In genomic region chr14:103542545-103543088, GRCh38 we compare ENCODE assay signal across 1 cellular context.
TF ChIP-seq lines count a peak whose summit lies in the region.

No MANE protein-coding gene starts in this region.

TF ChIP-seq in HepG2, 621 proteins besides CTCF, POLR2A, EP300 and RAD21 (continued from another document and continues in another):
- no peak for TF ChIP-seq THAP9 (CRISPR knock-in tag; IDR thresholded peaks at IDR 0.05; ENCODE audit: borderline replicate concordance)
- TF ChIP-seq HES4 (CRISPR knock-in tag; IDR thresholded peaks at IDR 0.05; ENCODE audit: borderline replicate concordance) = no peak
- no peak for TF ChIP-seq ZMYM4 (CRISPR knock-in tag; IDR thresholded peaks at IDR 0.05)
- TF ChIP-seq HNRNPL (IDR thresholded peaks at IDR 0.05; ENCODE audit: low read depth, low read length) = no peak; the same call in 1 of the 2 replicates
- no peak for TF ChIP-seq SAP130 (CRISPR knock-in tag; IDR thresholded peaks at IDR 0.05; ENCODE audit: low read depth)
- peak; percentile 23 for TF ChIP-seq AGO1 (IDR thresholded peaks at IDR 0.05; ENCODE audit: low read depth, low read length, poor library complexity, severe bottlenecking)
- no peak for TF ChIP-seq MEIS1 (CRISPR knock-in tag; IDR thresholded peaks at IDR 0.05; ENCODE audit: borderline replicate concordance)
- TF ChIP-seq MZF1 (CRISPR knock-in tag; IDR thresholded peaks at IDR 0.05; ENCODE audit: borderline replicate concordance) = no peak
- no peak for TF ChIP-seq POLR2AphosphoS5 (IDR thresholded peaks at IDR 0.05; ENCODE audit: low read depth, low read length)
- TF ChIP-seq JUND (CRISPR knock-in tag; IDR thresholded peaks at IDR 0.05) = no peak
- TF ChIP-seq, protein P1, sequence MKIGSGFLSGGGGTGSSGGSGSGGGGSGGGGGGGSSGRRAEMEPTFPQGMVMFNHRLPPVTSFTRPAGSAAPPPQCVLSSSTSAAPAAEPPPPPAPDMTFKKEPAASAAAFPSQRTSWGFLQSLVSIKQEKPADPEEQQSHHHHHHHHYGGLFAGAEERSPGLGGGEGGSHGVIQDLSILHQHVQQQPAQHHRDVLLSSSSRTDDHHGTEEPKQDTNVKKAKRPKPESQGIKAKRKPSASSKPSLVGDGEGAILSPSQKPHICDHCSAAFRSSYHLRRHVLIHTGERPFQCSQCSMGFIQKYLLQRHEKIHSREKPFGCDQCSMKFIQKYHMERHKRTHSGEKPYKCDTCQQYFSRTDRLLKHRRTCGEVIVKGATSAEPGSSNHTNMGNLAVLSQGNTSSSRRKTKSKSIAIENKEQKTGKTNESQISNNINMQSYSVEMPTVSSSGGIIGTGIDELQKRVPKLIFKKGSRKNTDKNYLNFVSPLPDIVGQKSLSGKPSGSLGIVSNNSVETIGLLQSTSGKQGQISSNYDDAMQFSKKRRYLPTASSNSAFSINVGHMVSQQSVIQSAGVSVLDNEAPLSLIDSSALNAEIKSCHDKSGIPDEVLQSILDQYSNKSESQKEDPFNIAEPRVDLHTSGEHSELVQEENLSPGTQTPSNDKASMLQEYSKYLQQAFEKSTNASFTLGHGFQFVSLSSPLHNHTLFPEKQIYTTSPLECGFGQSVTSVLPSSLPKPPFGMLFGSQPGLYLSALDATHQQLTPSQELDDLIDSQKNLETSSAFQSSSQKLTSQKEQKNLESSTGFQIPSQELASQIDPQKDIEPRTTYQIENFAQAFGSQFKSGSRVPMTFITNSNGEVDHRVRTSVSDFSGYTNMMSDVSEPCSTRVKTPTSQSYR (CRISPR knock-in tag; IDR thresholded peaks at IDR 0.05; ENCODE audit: borderline replicate concordance) = no peak; the same call in 1 of the 2 replicates
- TF ChIP-seq, protein P2, sequence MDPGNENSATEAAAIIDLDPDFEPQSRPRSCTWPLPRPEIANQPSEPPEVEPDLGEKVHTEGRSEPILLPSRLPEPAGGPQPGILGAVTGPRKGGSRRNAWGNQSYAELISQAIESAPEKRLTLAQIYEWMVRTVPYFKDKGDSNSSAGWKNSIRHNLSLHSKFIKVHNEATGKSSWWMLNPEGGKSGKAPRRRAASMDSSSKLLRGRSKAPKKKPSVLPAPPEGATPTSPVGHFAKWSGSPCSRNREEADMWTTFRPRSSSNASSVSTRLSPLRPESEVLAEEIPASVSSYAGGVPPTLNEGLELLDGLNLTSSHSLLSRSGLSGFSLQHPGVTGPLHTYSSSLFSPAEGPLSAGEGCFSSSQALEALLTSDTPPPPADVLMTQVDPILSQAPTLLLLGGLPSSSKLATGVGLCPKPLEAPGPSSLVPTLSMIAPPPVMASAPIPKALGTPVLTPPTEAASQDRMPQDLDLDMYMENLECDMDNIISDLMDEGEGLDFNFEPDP (CRISPR knock-in tag; conservative IDR thresholded peaks at IDR 0.05) = no peak
- no peak for TF ChIP-seq FOXM1 (CRISPR knock-in tag; IDR thresholded peaks at IDR 0.05)
- no peak for TF ChIP-seq SPEN (CRISPR knock-in tag; IDR thresholded peaks at IDR 0.05; ENCODE audit: low read depth)
- no peak for TF ChIP-seq HDAC1 (CRISPR knock-in tag; IDR thresholded peaks at IDR 0.05)
- TF ChIP-seq SMAD3 (CRISPR knock-in tag; IDR thresholded peaks at IDR 0.05) = no peak
- TF ChIP-seq RAD51 (IDR thresholded peaks at IDR 0.05; ENCODE audit: borderline replicate concordance) = no peak
- TF ChIP-seq MATR3 (CRISPR knock-in tag; IDR thresholded peaks at IDR 0.05) = no peak
- TF ChIP-seq GZF1 (CRISPR knock-in tag; IDR thresholded peaks at IDR 0.05) = no peak
- TF ChIP-seq ZNF598 (CRISPR knock-in tag; IDR thresholded peaks at IDR 0.05; ENCODE audit: borderline replicate concordance) = no peak
- TF ChIP-seq RBFOX2 (IDR thresholded peaks at IDR 0.05; ENCODE audit: low read depth, low read length) = 0 out of 2 replicates have a peak, but pooled peaks have one; percentile 22
- no peak for TF ChIP-seq SOX13 (IDR thresholded peaks at IDR 0.05)
- peak in 1 of 2 experiments; percentile 57; a peak in 2 of 4 replicates for TF ChIP-seq SOX13 (CRISPR knock-in tag; conservative IDR thresholded peaks at IDR 0.05 in 1 of 2, IDR thresholded peaks at IDR 0.05 in 1 of 2)
- no peak for TF ChIP-seq FOXK2 (IDR thresholded peaks at IDR 0.05)
- TF ChIP-seq ZNF709 (CRISPR knock-in tag; IDR thresholded peaks at IDR 0.05) = no peak
- no peak for TF ChIP-seq HNRNPK (IDR thresholded peaks at IDR 0.05; ENCODE audit: low read depth, low read length, poor library complexity, severe bottlenecking)
- TF ChIP-seq, protein P3, sequence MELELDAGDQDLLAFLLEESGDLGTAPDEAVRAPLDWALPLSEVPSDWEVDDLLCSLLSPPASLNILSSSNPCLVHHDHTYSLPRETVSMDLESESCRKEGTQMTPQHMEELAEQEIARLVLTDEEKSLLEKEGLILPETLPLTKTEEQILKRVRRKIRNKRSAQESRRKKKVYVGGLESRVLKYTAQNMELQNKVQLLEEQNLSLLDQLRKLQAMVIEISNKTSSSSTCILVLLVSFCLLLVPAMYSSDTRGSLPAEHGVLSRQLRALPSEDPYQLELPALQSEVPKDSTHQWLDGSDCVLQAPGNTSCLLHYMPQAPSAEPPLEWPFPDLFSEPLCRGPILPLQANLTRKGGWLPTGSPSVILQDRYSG (CRISPR knock-in tag; IDR thresholded peaks at IDR 0.05) = no peak
- TF ChIP-seq SP5 (CRISPR knock-in tag; IDR thresholded peaks at IDR 0.05; ENCODE audit: borderline replicate concordance, low read depth) = no peak
- TF ChIP-seq HBP1 (CRISPR knock-in tag; IDR thresholded peaks at IDR 0.05; ENCODE audit: low read depth) = no peak
- no peak for TF ChIP-seq ZNF777 (CRISPR knock-in tag; IDR thresholded peaks at IDR 0.05)
- TF ChIP-seq NFYC (CRISPR knock-in tag; IDR thresholded peaks at IDR 0.05) = no peak
- peak; percentile 28 for TF ChIP-seq HNRNPLL (IDR thresholded peaks at IDR 0.05; ENCODE audit: low read depth, low read length, poor library complexity, severe bottlenecking)
- TF ChIP-seq ZXDC (CRISPR knock-in tag; IDR thresholded peaks at IDR 0.05) = no peak
- TF ChIP-seq FOSL1 (CRISPR knock-in tag; IDR thresholded peaks at IDR 0.05; ENCODE audit: borderline replicate concordance) = no peak
- TF ChIP-seq, protein P4, sequence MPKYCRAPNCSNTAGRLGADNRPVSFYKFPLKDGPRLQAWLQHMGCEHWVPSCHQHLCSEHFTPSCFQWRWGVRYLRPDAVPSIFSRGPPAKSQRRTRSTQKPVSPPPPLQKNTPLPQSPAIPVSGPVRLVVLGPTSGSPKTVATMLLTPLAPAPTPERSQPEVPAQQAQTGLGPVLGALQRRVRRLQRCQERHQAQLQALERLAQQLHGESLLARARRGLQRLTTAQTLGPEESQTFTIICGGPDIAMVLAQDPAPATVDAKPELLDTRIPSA (CRISPR knock-in tag; IDR thresholded peaks at IDR 0.05; ENCODE audit: borderline replicate concordance) = no peak
- TF ChIP-seq, protein P5, sequence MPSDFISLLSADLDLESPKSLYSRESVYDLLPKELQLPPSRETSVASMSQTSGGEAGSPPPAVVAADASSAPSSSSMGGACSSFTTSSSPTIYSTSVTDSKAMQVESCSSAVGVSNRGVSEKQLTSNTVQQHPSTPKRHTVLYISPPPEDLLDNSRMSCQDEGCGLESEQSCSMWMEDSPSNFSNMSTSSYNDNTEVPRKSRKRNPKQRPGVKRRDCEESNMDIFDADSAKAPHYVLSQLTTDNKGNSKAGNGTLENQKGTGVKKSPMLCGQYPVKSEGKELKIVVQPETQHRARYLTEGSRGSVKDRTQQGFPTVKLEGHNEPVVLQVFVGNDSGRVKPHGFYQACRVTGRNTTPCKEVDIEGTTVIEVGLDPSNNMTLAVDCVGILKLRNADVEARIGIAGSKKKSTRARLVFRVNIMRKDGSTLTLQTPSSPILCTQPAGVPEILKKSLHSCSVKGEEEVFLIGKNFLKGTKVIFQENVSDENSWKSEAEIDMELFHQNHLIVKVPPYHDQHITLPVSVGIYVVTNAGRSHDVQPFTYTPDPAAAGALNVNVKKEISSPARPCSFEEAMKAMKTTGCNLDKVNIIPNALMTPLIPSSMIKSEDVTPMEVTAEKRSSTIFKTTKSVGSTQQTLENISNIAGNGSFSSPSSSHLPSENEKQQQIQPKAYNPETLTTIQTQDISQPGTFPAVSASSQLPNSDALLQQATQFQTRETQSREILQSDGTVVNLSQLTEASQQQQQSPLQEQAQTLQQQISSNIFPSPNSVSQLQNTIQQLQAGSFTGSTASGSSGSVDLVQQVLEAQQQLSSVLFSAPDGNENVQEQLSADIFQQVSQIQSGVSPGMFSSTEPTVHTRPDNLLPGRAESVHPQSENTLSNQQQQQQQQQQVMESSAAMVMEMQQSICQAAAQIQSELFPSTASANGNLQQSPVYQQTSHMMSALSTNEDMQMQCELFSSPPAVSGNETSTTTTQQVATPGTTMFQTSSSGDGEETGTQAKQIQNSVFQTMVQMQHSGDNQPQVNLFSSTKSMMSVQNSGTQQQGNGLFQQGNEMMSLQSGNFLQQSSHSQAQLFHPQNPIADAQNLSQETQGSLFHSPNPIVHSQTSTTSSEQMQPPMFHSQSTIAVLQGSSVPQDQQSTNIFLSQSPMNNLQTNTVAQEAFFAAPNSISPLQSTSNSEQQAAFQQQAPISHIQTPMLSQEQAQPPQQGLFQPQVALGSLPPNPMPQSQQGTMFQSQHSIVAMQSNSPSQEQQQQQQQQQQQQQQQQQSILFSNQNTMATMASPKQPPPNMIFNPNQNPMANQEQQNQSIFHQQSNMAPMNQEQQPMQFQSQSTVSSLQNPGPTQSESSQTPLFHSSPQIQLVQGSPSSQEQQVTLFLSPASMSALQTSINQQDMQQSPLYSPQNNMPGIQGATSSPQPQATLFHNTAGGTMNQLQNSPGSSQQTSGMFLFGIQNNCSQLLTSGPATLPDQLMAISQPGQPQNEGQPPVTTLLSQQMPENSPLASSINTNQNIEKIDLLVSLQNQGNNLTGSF (CRISPR knock-in tag; IDR thresholded peaks at IDR 0.05) = no peak
- TF ChIP-seq, protein P6, sequence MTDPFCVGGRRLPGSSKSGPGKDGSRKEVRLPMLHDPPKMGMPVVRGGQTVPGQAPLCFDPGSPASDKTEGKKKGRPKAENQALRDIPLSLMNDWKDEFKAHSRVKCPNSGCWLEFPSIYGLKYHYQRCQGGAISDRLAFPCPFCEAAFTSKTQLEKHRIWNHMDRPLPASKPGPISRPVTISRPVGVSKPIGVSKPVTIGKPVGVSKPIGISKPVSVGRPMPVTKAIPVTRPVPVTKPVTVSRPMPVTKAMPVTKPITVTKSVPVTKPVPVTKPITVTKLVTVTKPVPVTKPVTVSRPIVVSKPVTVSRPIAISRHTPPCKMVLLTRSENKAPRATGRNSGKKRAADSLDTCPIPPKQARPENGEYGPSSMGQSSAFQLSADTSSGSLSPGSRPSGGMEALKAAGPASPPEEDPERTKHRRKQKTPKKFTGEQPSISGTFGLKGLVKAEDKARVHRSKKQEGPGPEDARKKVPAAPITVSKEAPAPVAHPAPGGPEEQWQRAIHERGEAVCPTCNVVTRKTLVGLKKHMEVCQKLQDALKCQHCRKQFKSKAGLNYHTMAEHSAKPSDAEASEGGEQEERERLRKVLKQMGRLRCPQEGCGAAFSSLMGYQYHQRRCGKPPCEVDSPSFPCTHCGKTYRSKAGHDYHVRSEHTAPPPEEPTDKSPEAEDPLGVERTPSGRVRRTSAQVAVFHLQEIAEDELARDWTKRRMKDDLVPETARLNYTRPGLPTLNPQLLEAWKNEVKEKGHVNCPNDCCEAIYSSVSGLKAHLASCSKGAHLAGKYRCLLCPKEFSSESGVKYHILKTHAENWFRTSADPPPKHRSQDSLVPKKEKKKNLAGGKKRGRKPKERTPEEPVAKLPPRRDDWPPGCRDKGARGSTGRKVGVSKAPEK (CRISPR knock-in tag; IDR thresholded peaks at IDR 0.05; ENCODE audit: borderline replicate concordance) = no peak
